ENCODE assay signal across 1 cellular context in the genomic region with DNA sequence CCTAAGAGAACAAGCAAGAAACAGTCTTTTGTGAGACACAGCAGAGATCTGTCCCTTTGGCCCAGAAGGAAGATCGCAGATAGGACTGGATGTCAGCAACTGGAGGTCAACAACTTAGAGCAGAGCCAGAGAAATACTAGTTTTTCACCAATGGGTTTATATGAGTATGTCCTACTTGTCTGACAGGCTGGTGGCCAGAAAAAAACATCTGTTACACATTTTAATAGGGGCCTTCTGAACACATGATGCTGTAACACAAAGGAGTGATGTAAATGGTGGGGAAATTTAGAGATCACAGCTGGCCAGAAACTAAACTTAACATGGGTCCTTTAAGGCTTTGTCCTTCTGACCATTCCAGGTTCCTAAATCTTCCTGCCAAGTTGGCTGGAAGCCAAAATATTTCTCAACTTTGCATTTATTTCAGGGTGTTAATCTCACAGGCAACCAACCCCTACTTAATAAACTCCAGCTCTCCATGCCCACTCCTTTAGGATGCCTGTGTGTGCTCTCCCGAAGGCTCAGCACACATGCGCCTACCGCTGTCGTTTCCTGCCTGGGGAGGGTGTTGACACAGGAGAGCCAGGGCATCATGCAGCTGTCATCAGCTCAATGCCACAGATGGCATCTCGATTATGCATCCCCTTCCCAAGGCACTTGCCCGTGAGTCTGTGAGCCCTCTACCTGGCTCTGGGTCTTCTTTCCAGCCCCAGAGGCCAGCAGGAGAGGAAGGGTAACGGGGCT.
TF ChIP-seq lines count a peak whose summit lies in the region.

No MANE protein-coding gene starts in this region.

TF ChIP-seq in SK-N-SH treated with all-trans-retinoic acid at 6 μM for 48 hours, 23 proteins besides CTCF, POLR2A, EP300 and RAD21 (continued from another document):
- TF ChIP-seq, protein P1, sequence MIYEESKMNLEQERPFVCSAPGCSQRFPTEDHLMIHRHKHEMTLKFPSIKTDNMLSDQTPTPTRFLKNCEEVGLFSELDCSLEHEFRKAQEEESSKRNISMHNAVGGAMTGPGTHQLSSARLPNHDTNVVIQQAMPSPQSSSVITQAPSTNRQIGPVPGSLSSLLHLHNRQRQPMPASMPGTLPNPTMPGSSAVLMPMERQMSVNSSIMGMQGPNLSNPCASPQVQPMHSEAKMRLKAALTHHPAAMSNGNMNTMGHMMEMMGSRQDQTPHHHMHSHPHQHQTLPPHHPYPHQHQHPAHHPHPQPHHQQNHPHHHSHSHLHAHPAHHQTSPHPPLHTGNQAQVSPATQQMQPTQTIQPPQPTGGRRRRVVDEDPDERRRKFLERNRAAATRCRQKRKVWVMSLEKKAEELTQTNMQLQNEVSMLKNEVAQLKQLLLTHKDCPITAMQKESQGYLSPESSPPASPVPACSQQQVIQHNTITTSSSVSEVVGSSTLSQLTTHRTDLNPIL (CRISPR knock-in tag; IDR thresholded peaks at IDR 0.05; ENCODE audit: low read depth) = peak; percentile 47; the same call in 1 of the 2 replicates
- TF ChIP-seq RARB (CRISPR knock-in tag; IDR thresholded peaks at IDR 0.05) = no peak
- peak; percentile 55; the same call in 1 of the 2 replicates for TF ChIP-seq TCF4 (CRISPR knock-in tag; IDR thresholded peaks at IDR 0.05; ENCODE audit: borderline replicate concordance)
- TF ChIP-seq ZC3H10 (CRISPR knock-in tag; IDR thresholded peaks at IDR 0.05) = no peak
